In the genomic region with DNA sequence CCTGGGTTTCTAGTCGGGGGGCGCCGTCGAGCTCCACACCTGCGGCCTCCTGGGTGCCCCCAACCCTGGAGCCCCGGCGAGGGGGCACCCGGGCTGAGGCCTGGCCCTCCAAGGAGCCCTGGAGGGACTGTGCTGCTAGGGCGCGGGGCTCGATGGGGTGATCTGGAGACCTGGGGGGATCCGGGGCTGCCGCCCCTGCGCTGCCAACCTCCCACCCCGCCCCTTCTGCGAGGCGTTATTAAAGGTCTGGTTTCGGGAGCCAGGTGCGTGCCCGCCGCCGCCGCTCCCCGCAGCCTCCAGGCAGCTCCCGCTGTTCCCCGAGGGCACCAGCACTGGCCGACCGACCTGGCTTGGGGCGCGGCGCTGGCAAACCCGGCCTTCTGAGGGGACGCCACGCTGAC, we compare ENCODE assay signal across 2 cellular contexts.
TF ChIP-seq lines count a peak whose summit lies in the region.

No MANE protein-coding gene starts in this region.

TF ChIP-seq in IMR-90, 13 proteins besides CTCF, POLR2A, EP300 and RAD21:
- no peak for TF ChIP-seq CHD1 (IDR thresholded peaks at IDR 0.05; ENCODE audit: low read depth, low read length)
- TF ChIP-seq MXI1 (IDR thresholded peaks at IDR 0.05; ENCODE audit: borderline replicate concordance, low read depth, low read length), result no peak
- TF ChIP-seq, protein P1, sequence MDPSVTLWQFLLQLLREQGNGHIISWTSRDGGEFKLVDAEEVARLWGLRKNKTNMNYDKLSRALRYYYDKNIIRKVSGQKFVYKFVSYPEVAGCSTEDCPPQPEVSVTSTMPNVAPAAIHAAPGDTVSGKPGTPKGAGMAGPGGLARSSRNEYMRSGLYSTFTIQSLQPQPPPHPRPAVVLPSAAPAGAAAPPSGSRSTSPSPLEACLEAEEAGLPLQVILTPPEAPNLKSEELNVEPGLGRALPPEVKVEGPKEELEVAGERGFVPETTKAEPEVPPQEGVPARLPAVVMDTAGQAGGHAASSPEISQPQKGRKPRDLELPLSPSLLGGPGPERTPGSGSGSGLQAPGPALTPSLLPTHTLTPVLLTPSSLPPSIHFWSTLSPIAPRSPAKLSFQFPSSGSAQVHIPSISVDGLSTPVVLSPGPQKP (IDR thresholded peaks at IDR 0.05; ENCODE audit: borderline replicate concordance, low read depth, low read length), result no peak
- TF ChIP-seq MAZ (IDR thresholded peaks at IDR 0.05; ENCODE audit: borderline replicate concordance, low read depth, low read length), result no peak
- TF ChIP-seq BHLHE40 (IDR thresholded peaks at IDR 0.05; ENCODE audit: low read depth, low read length), result no peak
- no peak for TF ChIP-seq CEBPB (IDR thresholded peaks at IDR 0.05; ENCODE audit: low read depth, low read length)
- TF ChIP-seq RCOR1 (IDR thresholded peaks at IDR 0.05; ENCODE audit: insufficient replicate concordance, low read length), result no peak
- TF ChIP-seq RFX5 (IDR thresholded peaks at IDR 0.05; ENCODE audit: low read depth, low read length), result no peak
- no peak for TF ChIP-seq SMC3 (IDR thresholded peaks at IDR 0.05; ENCODE audit: low read depth, low read length)
- TF ChIP-seq FOS (IDR thresholded peaks at IDR 0.05; ENCODE audit: low read depth, low read length), result no peak
- no peak for TF ChIP-seq MAFK (IDR thresholded peaks at IDR 0.05; ENCODE audit: low read depth, low read length)
- no peak for TF ChIP-seq USF2 (IDR thresholded peaks at IDR 0.05; ENCODE audit: low read depth, low read length)
- TF ChIP-seq NFE2L2 (IDR thresholded peaks at IDR 0.05; ENCODE audit: low read depth, low read length), result no peak

TF ChIP-seq in neural cell, 6 proteins besides CTCF, POLR2A, EP300 and RAD21:
- TF ChIP-seq TAF1 (IDR thresholded peaks at IDR 0.05; ENCODE audit: low read depth) (no peak), POLR2AphosphoS5 (IDR thresholded peaks at IDR 0.05) (no peak), EZH2 (IDR thresholded peaks at IDR 0.05; ENCODE audit: borderline replicate concordance, insufficient read depth, low read length, poor library complexity, severe bottlenecking) (no peak), MXI1 (conservative IDR thresholded peaks at IDR 0.05; ENCODE audit: poor library complexity, severe bottlenecking) (no peak), SMC3 (conservative IDR thresholded peaks at IDR 0.05; ENCODE audit: poor library complexity) (no peak)
- TF ChIP-seq, protein P2, sequence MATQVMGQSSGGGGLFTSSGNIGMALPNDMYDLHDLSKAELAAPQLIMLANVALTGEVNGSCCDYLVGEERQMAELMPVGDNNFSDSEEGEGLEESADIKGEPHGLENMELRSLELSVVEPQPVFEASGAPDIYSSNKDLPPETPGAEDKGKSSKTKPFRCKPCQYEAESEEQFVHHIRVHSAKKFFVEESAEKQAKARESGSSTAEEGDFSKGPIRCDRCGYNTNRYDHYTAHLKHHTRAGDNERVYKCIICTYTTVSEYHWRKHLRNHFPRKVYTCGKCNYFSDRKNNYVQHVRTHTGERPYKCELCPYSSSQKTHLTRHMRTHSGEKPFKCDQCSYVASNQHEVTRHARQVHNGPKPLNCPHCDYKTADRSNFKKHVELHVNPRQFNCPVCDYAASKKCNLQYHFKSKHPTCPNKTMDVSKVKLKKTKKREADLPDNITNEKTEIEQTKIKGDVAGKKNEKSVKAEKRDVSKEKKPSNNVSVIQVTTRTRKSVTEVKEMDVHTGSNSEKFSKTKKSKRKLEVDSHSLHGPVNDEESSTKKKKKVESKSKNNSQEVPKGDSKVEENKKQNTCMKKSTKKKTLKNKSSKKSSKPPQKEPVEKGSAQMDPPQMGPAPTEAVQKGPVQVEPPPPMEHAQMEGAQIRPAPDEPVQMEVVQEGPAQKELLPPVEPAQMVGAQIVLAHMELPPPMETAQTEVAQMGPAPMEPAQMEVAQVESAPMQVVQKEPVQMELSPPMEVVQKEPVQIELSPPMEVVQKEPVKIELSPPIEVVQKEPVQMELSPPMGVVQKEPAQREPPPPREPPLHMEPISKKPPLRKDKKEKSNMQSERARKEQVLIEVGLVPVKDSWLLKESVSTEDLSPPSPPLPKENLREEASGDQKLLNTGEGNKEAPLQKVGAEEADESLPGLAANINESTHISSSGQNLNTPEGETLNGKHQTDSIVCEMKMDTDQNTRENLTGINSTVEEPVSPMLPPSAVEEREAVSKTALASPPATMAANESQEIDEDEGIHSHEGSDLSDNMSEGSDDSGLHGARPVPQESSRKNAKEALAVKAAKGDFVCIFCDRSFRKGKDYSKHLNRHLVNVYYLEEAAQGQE (IDR thresholded peaks at IDR 0.05; ENCODE audit: borderline replicate concordance), result no peak
